In genomic region chr11:1572200-1573076, GRCh38 we compare ENCODE assay signal across 8 cellular contexts. TPM values are rescaled to one million over a fixed set of nuclear protein-coding genes. Genes with fewer than 3 reads are reported as not detected.
DNase-seq lines count a peak whose midpoint lies in the region; ATAC-seq and TF ChIP-seq lines count a peak whose summit lies in the region.

Gene DUSP8 (minus strand): TSS chr11:1572271. CDS start chr11:1565826, 6,445 bp downstream.

- no peaks in the 10 kb centered on the region for H3K9me3 Mint-ChIP-seq in HFFc6

- H3K4me1 ChIP-seq in iPS-15b (ENCODE audit: control insufficient read depth, insufficient read depth, low read length): peaks cover 12% of the 10 kb centered on the region

- H3K27me3 Mint-ChIP-seq in HFFc6 (ENCODE audit: insufficient read depth): peaks cover 13% of the 10 kb centered on the region

- DNase-seq in DMS79 treated with DMSO at 0.1 percent for 48 hours (lab: John Stamatoyannopoulos, UW) (peak; percentile 60), HFFc6 (peak; percentile 67), NCI-H2081 (lab: John Stamatoyannopoulos, UW) (peak; percentile 88 to 91), T47D (ENCODE audit: low read depth in 1 of 2, low spot score in 1 of 2) (peak; percentile 86 to 91), sciatic nerve (ENCODE audit: low spot score) (peak; percentile 96)

- H3K4me1 Mint-ChIP-seq in HFFc6 (ENCODE audit: low read depth): no peaks in the 10 kb centered on the region

- peak; percentile 81 for ATAC-seq in sciatic nerve
- no peak for ATAC-seq in GM21526 (IDR thresholded peaks at IDR 0.05; ENCODE audit: low FRiP score, unreplicated experiment)

- no peak within 1 kb of the TSS for H3K4me3 Mint-ChIP-seq in HFFc6

- H3K4me3 ChIP-seq in WI38 (ENCODE audit: low read depth, low read length) (peak within 1 kb of the TSS; percentile 64), iPS-15b (ENCODE audit: low read depth, low read length) (peak within 1 kb of the TSS; percentile 55)

- no peaks in the 10 kb centered on the region for H3K36me3 Mint-ChIP-seq in HFFc6 (ENCODE audit: low read depth)

- in situ Hi-C loops in T47D (cut with HindIII; ENCODE audit: low pct_unique_long_range_greater_than_20kb, low sequenced_read_pairs): no loop called here

- H3K27ac Mint-ChIP-seq in HFFc6: no peak within 1 kb of the TSS

- H3K36me3 ChIP-seq in iPS-15b (ENCODE audit: control insufficient read depth, insufficient read depth, low read length): no peaks in the 10 kb centered on the region

- no peak within 1 kb of the TSS for H3K9ac ChIP-seq in iPS-15b (ENCODE audit: low read depth, low read length)

- TF ChIP-seq CTCF in HFFc6 (IDR thresholded peaks at IDR 0.05) (no peak), WI38 (IDR thresholded peaks at IDR 0.05; ENCODE audit: low read depth, low read length) (no peak)

- no peaks in the 10 kb centered on the region for H3K9me3 ChIP-seq in iPS-15b (ENCODE audit: control insufficient read depth, insufficient read depth, low read length)

- intact Hi-C loops in sciatic nerve (cut with DNase I): no loop called here

- peaks cover 21% of the 10 kb centered on the region for H3K27me3 ChIP-seq in iPS-15b (ENCODE audit: control insufficient read depth, insufficient read depth, low read length)

RNA-seq across cellular contexts. Expression of gene DUSP8, which starts in this region (rescaled TPM):
- 1 to 10 TPM in 3 of 6 experiments, under 1 TPM in 3; 0.38 to 1.6 (median 0.81) TPM for total RNA-seq in HFFc6 (2021; fragmentation: NEBNext Ultra II Directional; extraction: Animal tissue kit (Norgen Biotek cat#: 25700))
- 8.9 TPM for total RNA-seq in sciatic nerve
